ENCODE assay signal across 17 cellular contexts in the genomic region with DNA sequence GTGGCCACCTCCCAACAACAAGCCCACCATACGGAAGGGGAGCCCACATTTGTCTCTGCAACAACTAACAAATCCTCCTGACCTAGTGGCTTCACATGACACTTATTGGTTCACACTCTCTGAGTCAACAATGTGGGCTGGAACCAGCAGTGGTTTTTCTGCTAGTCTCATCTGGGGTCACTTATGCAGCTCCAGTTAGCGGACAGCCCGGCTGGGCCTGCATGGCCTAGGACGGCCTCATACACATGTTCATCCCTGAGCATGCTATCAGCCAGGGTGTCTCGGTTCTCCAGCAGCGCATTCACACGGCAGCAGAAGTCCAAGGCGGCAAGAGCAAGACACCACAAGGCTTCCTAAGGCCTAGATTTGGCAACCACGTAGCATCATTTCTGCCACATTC.
"Had no signal": no experiment of that assay in that cellular context is flagged by ENCODE, and none has a peak within 500 bp of the region (broad histone marks: within the 10 kb centered on the region; RNA-seq: fewer than 3 reads in every experiment).

No MANE protein-coding gene starts in this region.

- H3K27ac ChIP-seq: body of pancreas, esophagus muscularis mucosa, spleen had no signal

- H3K27me3 ChIP-seq: body of pancreas had no signal

- H3K4me3 ChIP-seq: body of pancreas, esophagus muscularis mucosa, spleen had no signal

- H3K4me3 Mint-ChIP-seq: activated naive CD8-positive, alpha-beta T cell; nephron had no signal

- H3K36me3 Mint-ChIP-seq: activated naive CD8-positive, alpha-beta T cell had no signal

- H3K27ac Mint-ChIP-seq: activated naive CD8-positive, alpha-beta T cell; nephron had no signal

- H3K9me3 Mint-ChIP-seq: nephron had no signal

- FAIRE-seq: colon, urothelium cell line had no signal

- DNase-seq: activated CD4-positive, CD25-positive, alpha-beta regulatory T cell treated with anti-CD3 and anti-CD28 coated beads, Interleukin-2, amount 50 U/mL, for 72 hours; activated CD8-positive, alpha-beta memory T cell treated with anti-CD3 and anti-CD28 coated beads, Interleukin-2, amount 50 U/mL, for 4 hours; activated gamma-delta T cell treated with Interleukin-2 at 50 U/mL for 16 hours; amniotic stem cell; body of pancreas; caudate nucleus; mesendoderm; occipital lobe; spleen; T-helper 1 cell; T1000 had no signal

- H3K9me3 ChIP-seq: body of pancreas, esophagus muscularis mucosa, spleen had no signal

- H3K36me3 ChIP-seq: esophagus muscularis mucosa, spleen had no signal

- ATAC-seq: body of pancreas, sciatic nerve had no signal
